22 cellular contexts compared by ENCODE assay signal in the genomic region with DNA sequence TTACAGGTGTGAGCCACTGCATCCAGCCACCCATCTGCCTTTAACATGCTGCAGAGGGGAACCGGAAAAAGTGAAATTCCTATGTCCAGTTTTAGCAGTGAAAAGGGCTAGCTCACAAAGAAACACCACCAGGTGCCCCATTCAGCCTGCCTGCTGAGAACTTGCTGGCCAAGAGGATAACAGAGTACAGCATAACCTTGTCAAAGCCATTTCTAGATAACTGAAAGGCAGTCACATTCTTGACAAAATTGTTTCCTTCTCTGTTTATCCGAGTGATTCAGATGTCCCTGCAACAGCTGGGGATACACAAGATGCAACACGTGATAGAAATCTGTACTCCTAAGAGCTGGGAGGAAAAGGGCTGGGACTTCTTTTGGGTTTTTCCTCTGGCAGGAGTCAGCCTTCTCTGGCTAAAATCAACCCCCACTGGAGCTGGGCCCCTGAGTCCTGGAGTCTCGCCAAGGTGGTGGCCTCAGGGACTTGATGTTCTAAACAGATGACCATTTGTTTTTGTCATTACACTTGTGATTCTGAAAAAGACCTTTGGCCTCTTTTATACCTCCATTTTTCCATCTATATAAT.
"Had no signal": no experiment of that assay in that cellular context is flagged by ENCODE, and none has a peak within 500 bp of the region (broad histone marks: within the 10 kb centered on the region; RNA-seq: fewer than 3 reads in every experiment).

No MANE protein-coding gene starts in this region.

- H3K9me3 ChIP-seq: testis, tibial artery had no signal

- H3K4me3 Mint-ChIP-seq: natural killer cell; stimulated activated effector memory CD8-positive, alpha-beta T cell treated with anti-CD3 and anti-CD28 coated beads, Interleukin-12 subunit alpha, Interleukin-12 subunit beta, amount 100 ng/mL, for 72 hours; type B pancreatic cell had no signal

- H3K36me3 ChIP-seq: tibial artery had no signal

- DNase-seq: caudate nucleus; cerebellar nuclear complex; cortex of kidney; dorsolateral prefrontal cortex; effector CD4-positive, alpha-beta T cell; head of caudate nucleus; hippocampal formation; kidney glomerular epithelial cell; mesendoderm; midbrain; natural killer cell; stimulated activated CD4-positive, alpha-beta T cell treated with anti-CD3 and anti-CD28 coated beads, Interleukin-2, amount 100 ng/mL, for 24 hours; stimulated activated CD4-positive, alpha-beta T cell treated with anti-CD3 and anti-CD28 coated beads, Interleukin-4, amount 100 ng/mL, for 24 hours; stimulated activated naive CD8-positive, alpha-beta T cell treated with anti-CD3 and anti-CD28 coated beads, Interleukin-15, Interleukin-2, amounts not matched to agents 100 U/mL and 50 U/mL, for 24 hours; substantia nigra; testis; tibial artery had no signal

- H3K36me3 Mint-ChIP-seq: natural killer cell; stimulated activated effector memory CD8-positive, alpha-beta T cell treated with anti-CD3 and anti-CD28 coated beads, Interleukin-12 subunit alpha, Interleukin-12 subunit beta, amount 100 ng/mL, for 72 hours; type B pancreatic cell had no signal

- H3K4me3 ChIP-seq: dorsolateral prefrontal cortex, testis, tibial artery had no signal

- H3K9me3 Mint-ChIP-seq: natural killer cell; stimulated activated effector memory CD8-positive, alpha-beta T cell treated with anti-CD3 and anti-CD28 coated beads, Interleukin-12 subunit alpha, Interleukin-12 subunit beta, amount 100 ng/mL, for 72 hours had no signal

- H3K27ac Mint-ChIP-seq: natural killer cell; progenitor cell of endocrine pancreas; stimulated activated effector memory CD8-positive, alpha-beta T cell treated with anti-CD3 and anti-CD28 coated beads, Interleukin-12 subunit alpha, Interleukin-12 subunit beta, amount 100 ng/mL, for 72 hours; type B pancreatic cell had no signal

- H3K4me1 Mint-ChIP-seq: natural killer cell; stimulated activated effector memory CD8-positive, alpha-beta T cell treated with anti-CD3 and anti-CD28 coated beads, Interleukin-12 subunit alpha, Interleukin-12 subunit beta, amount 100 ng/mL, for 72 hours had no signal

- ATAC-seq: natural killer cell; sciatic nerve; stimulated activated effector memory CD8-positive, alpha-beta T cell treated with anti-CD3 and anti-CD28 coated beads, Interleukin-12 subunit alpha, Interleukin-12 subunit beta, amount 100 ng/mL, for 72 hours; stimulated activated naive CD8-positive, alpha-beta T cell treated with anti-CD3 and anti-CD28 coated beads, Interleukin-15, Interleukin-2, amounts not matched to agents 100 U/mL and 50 U/mL, for 24 hours had no signal

- H3K27me3 Mint-ChIP-seq: type B pancreatic cell had no signal

- H3K4me1 ChIP-seq: parathyroid adenoma, testis, tibial artery had no signal

- H3K27me3 ChIP-seq: dorsolateral prefrontal cortex, testis, tibial artery had no signal

- H3K27ac ChIP-seq: dorsolateral prefrontal cortex, parathyroid adenoma, testis, tibial artery had no signal
